ENCODE assay signal across 19 cellular contexts in the genomic region with DNA sequence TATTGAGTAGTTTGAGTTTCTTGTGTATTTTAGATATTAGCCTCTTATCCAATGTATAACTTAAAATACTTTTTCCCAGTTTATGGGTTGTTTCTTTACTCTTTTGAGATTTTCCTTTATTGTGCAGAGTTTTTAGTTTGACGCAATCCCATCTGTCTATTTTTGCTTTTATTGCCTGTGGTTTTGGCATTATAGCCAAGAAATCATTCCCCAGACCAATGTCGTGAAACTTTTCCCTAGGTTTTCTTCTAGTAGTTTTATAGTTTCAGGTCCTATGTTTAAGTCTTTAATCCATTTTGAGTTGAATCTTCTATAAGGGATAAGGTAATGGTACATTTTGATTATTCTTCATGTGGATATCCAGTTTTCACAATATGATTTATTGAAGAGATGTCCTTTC.
DNase-seq lines count a peak whose midpoint lies in the region; ATAC-seq, FAIRE-seq and TF ChIP-seq lines count a peak whose summit lies in the region.
"Had no signal": no experiment of that assay in that cellular context is flagged by ENCODE, and none has a peak within 500 bp of the region (broad histone marks: within the 10 kb centered on the region; RNA-seq: fewer than 3 reads in every experiment).

No MANE protein-coding gene starts in this region.

- POLR2A ChIA-PET in K562 (lab: Yijun Ruan, JAX), result no interaction called here
- POLR2A ChIA-PET in activated CD4-positive, alpha-beta memory T cell treated with anti-CD3 and anti-CD28 coated beads, Interleukin-2, amount 10 ng/mL, durations not matched to agents 7 days and 5 days (lab: Charles Lee), result no interaction called here

- no peaks in the 10 kb centered on the region for H3K9me1 ChIP-seq in K562 (ENCODE audit: control insufficient read depth, insufficient read depth, low read length)

- no peaks in the 10 kb centered on the region for H4K20me1 ChIP-seq in K562 (replicated peaks; ENCODE audit: control insufficient read depth, insufficient read depth, low read length)
- no peaks in the 10 kb centered on the region for H4K20me1 ChIP-seq in osteoblast (ENCODE audit: insufficient read depth, low read length)
- H4K20me1 ChIP-seq: BLaER1 treated with 17β-estradiol and CSF1 and Interleukin-3, amounts not matched to agents 10 nM and 100 nM had no signal

- peak; percentile 77 for DNase-seq in EH (ENCODE audit: low read depth)
- DNase-seq in LHCN-M2 (ENCODE audit: low read depth), result peak; percentile 26
- no peak for DNase-seq in K562 (ENCODE audit: extremely low read depth in 1 of 4, low spot score in 3 of 4)
- DNase-seq in osteoblast (ENCODE audit: insufficient read length, low spot score, missing footprints), result no peak
- no peak for DNase-seq in body of pancreas
- no peak for DNase-seq in COLO668 (lab: John Stamatoyannopoulos, UW; ENCODE audit: unreplicated experiment)
- no peak for DNase-seq in activated CD4-positive, alpha-beta memory T cell treated with anti-CD3 and anti-CD28 coated beads, Interleukin-2, amount 10 ng/mL, durations not matched to agents 7 days and 5 days
- DNase-seq: 8988T; CD8-positive, alpha-beta T cell; COR-L47; DMS 273 treated with DMSO at 0.1 percent for 48 hours; GF-D8; GOT3; H7 had no signal

- no peaks in the 10 kb centered on the region for H3K27me3 ChIP-seq in K562 (ENCODE audit: control insufficient read depth in 2 of 2, insufficient read depth in 2 of 2, low read length in 2 of 2)
- no peaks in the 10 kb centered on the region for H3K27me3 ChIP-seq in osteoblast (ENCODE audit: insufficient read depth, low read length)
- H3K27me3 ChIP-seq in body of pancreas, result no peaks in the 10 kb centered on the region
- H3K27me3 ChIP-seq: BLaER1 treated with 17β-estradiol and CSF1 and Interleukin-3, amounts not matched to agents 10 nM and 100 nM had no signal

- H3K36me3 ChIP-seq in K562 (ENCODE audit: control insufficient read depth, insufficient read depth, low read length) (no peaks in the 10 kb centered on the region), osteoblast (ENCODE audit: insufficient read depth, low read length) (no peaks in the 10 kb centered on the region), body of pancreas (replicated peaks in 1 of 2; ENCODE audit: insufficient read depth in 1 of 2, low read depth in 2 of 2) (no peaks in the 10 kb centered on the region)
- H3K36me3 ChIP-seq: BLaER1 treated with 17β-estradiol and CSF1 and Interleukin-3, amounts not matched to agents 10 nM and 100 nM had no signal

- H3K4me3 Mint-ChIP-seq in activated CD4-positive, alpha-beta memory T cell treated with anti-CD3 and anti-CD28 coated beads, Interleukin-2, amount 10 ng/mL, durations not matched to agents 7 days and 5 days, result no peak overlapping the region
- H3K4me3 Mint-ChIP-seq: B cell; CD8-positive, alpha-beta T cell had no signal

- H3K36me3 Mint-ChIP-seq in activated CD4-positive, alpha-beta memory T cell treated with anti-CD3 and anti-CD28 coated beads, Interleukin-2, amount 10 ng/mL, durations not matched to agents 7 days and 5 days (ENCODE audit: low read depth), result no peaks in the 10 kb centered on the region

- H3K79me2 ChIP-seq in K562 (ENCODE audit: control insufficient read depth, insufficient read depth, low read length) (no peaks in the 10 kb centered on the region), osteoblast (ENCODE audit: insufficient read depth, low read length) (no peaks in the 10 kb centered on the region)

- H3K27me3 Mint-ChIP-seq in activated CD4-positive, alpha-beta memory T cell treated with anti-CD3 and anti-CD28 coated beads, Interleukin-2, amount 10 ng/mL, durations not matched to agents 7 days and 5 days, result no peaks in the 10 kb centered on the region

- WGBS in K562 (ENCODE audit: insufficient coverage, low coverage, missing lambda C conversion rate), result 44% methylated on average over 2 of the region's 2 CpGs
- 47 to 49% methylated on average over 2 of the region's 2 CpGs for WGBS in body of pancreas, 2 donors

- H3K27ac ChIP-seq in K562 (ENCODE audit: extremely low read depth, low read depth, low read length) (no peak overlapping the region), osteoblast (ENCODE audit: low read depth, low read length) (peak overlapping the region; percentile 30), body of pancreas (no peak overlapping the region)
- H3K27ac ChIP-seq: BLaER1 treated with 17β-estradiol and CSF1 and Interleukin-3, amounts not matched to agents 10 nM and 100 nM had no signal

- TSS peak; percentile 95 for BruUV-seq in K562 (replicated peaks; lab: Mats Ljungman, UMichigan)

- TF ChIP-seq POLR2A in K562 (conservative IDR thresholded peaks at IDR 0.05) (no peak), body of pancreas (IDR thresholded peaks at IDR 0.05) (no peak)

- no peaks in the 10 kb centered on the region for H3K9me3 ChIP-seq in K562 (replicated peaks; ENCODE audit: control insufficient read depth, insufficient read depth, low read depth, low read length)
- H3K9me3 ChIP-seq in osteoblast (ENCODE audit: low read depth, low read length), result no peaks in the 10 kb centered on the region
- no peaks in the 10 kb centered on the region for H3K9me3 ChIP-seq in body of pancreas
- H3K9me3 ChIP-seq: BLaER1 treated with 17β-estradiol and CSF1 and Interleukin-3, amounts not matched to agents 10 nM and 100 nM had no signal

- no peak for ATAC-seq in K562
- ATAC-seq in HG02970 (IDR thresholded peaks at IDR 0.05; ENCODE audit: low FRiP score, unreplicated experiment), result no peak
- ATAC-seq in body of pancreas, result no peak
- ATAC-seq: CD8-positive, alpha-beta T cell; GM12878; HCT116 had no signal

- FAIRE-seq in K562 (lab: Jason Lieb, UNC), result no peak
- FAIRE-seq: GM12878 had no signal

- H3K4me3 ChIP-seq in K562 (no peak overlapping the region), osteoblast (ENCODE audit: insufficient read depth, low read length) (no peak overlapping the region), body of pancreas (no peak overlapping the region)
- H3K4me3 ChIP-seq: BLaER1 treated with 17β-estradiol and CSF1 and Interleukin-3, amounts not matched to agents 10 nM and 100 nM; GM12878 had no signal

- TF ChIP-seq CTCF in K562 (IDR thresholded peaks at IDR 0.05 in 2 of 3, conservative IDR thresholded peaks at IDR 0.05 in 1 of 3; ENCODE audit: insufficient read depth in 2 of 3, low read depth in 1 of 3, low read length in 3 of 3) (no peak), osteoblast (IDR thresholded peaks at IDR 0.05; ENCODE audit: extremely low read depth, low read depth, low read length) (no peak), body of pancreas (IDR thresholded peaks at IDR 0.05) (no peak)

- no peak overlapping the region for H3K4me2 ChIP-seq in K562 (ENCODE audit: insufficient read depth, low read length)
- no peak overlapping the region for H3K4me2 ChIP-seq in osteoblast (ENCODE audit: insufficient read depth, low read length)
- H3K4me2 ChIP-seq: BLaER1 treated with 17β-estradiol and CSF1 and Interleukin-3, amounts not matched to agents 10 nM and 100 nM had no signal

- H2AFZ ChIP-seq in K562 (ENCODE audit: low read depth, low read length), result no peak overlapping the region
- no peak overlapping the region for H2AFZ ChIP-seq in osteoblast (ENCODE audit: low read length)

- peaks cover 0 to 32% of the 10 kb centered on the region in 2 experiments; a peak in 2 of 5 replicates for H3K4me1 ChIP-seq in K562 (replicated peaks in 1 of 2; ENCODE audit: control insufficient read depth in 2 of 2, insufficient read depth in 2 of 2, low read length in 2 of 2)
- peaks cover 62% of the 10 kb centered on the region for H3K4me1 ChIP-seq in osteoblast (ENCODE audit: insufficient read depth, low read length)
- peaks cover 9% of the 10 kb centered on the region for H3K4me1 ChIP-seq in body of pancreas
- H3K4me1 ChIP-seq: BLaER1 treated with 17β-estradiol and CSF1 and Interleukin-3, amounts not matched to agents 10 nM and 100 nM had no signal

- in situ Hi-C loops in K562 (cut with MboI), result no loop called here

- TF ChIP-seq EP300 in K562 (IDR thresholded peaks at IDR 0.05; ENCODE audit: low read length), result no peak

- H3K9ac ChIP-seq in K562 (ENCODE audit: insufficient read depth in 1 of 2, low read depth in 2 of 2, low read length in 2 of 2), result no peak overlapping the region
- H3K9ac ChIP-seq: BLaER1 treated with 17β-estradiol and CSF1 and Interleukin-3, amounts not matched to agents 10 nM and 100 nM had no signal

- CTCF ChIA-PET in K562 (lab: Yijun Ruan, JAX; ENCODE audit: low intra/inter-chr PET ratio), result no interaction called here
- CTCF ChIA-PET in activated CD4-positive, alpha-beta memory T cell treated with anti-CD3 and anti-CD28 coated beads, Interleukin-2, amount 10 ng/mL, durations not matched to agents 7 days and 5 days (lab: Charles Lee), result no interaction called here

- H3K27ac Mint-ChIP-seq in activated CD4-positive, alpha-beta memory T cell treated with anti-CD3 and anti-CD28 coated beads, Interleukin-2, amount 10 ng/mL, durations not matched to agents 7 days and 5 days, result no peak overlapping the region
- H3K27ac Mint-ChIP-seq: B cell; CD8-positive, alpha-beta T cell had no signal

- TF ChIP-seq RAD21 in K562 (CRISPR knock-in tag; conservative IDR thresholded peaks at IDR 0.05 in 1 of 2, IDR thresholded peaks at IDR 0.05 in 1 of 2), result no peak

- H3K9me3 Mint-ChIP-seq in activated CD4-positive, alpha-beta memory T cell treated with anti-CD3 and anti-CD28 coated beads, Interleukin-2, amount 10 ng/mL, durations not matched to agents 7 days and 5 days, result no peaks in the 10 kb centered on the region
- H3K9me3 Mint-ChIP-seq: CD8-positive, alpha-beta T cell had no signal

- intact Hi-C loops in K562 (cut with micrococcal nuclease), result no loop called here
- intact Hi-C loops in body of pancreas (cut with DNase I), result no loop called here

- no peaks in the 10 kb centered on the region for H3K4me1 Mint-ChIP-seq in activated CD4-positive, alpha-beta memory T cell treated with anti-CD3 and anti-CD28 coated beads, Interleukin-2, amount 10 ng/mL, durations not matched to agents 7 days and 5 days
- H3K4me1 Mint-ChIP-seq: B cell had no signal

TF ChIP-seq in K562, 482 proteins besides CTCF, POLR2A, EP300 and RAD21:
- TF ChIP-seq ZNF583 (CRISPR knock-in tag; IDR thresholded peaks at IDR 0.05), result peak; percentile 44; the same call in 1 of the 2 replicates
- TF ChIP-seq BRF2 (IDR thresholded peaks at IDR 0.05; ENCODE audit: borderline replicate concordance, insufficient read depth, insufficient read length), result no peak

Comparison
In these comparisons a context has a peak if more than half of its experiments do, and no peak if none do; other contexts are left out.
1. DNase-seq: peak in EH (single experiment) and LHCN-M2 (single experiment); none in K562 (0 of 4), osteoblast (single experiment), body of pancreas (0 of 4), COLO668 (single experiment) and activated CD4-positive, alpha-beta memory T cell treated with anti-CD3 and anti-CD28 coated beads, Interleukin-2, amount 10 ng/mL, durations not matched to agents 7 days and 5 days (single experiment).